8 cellular contexts compared by ENCODE assay signal in the genomic region with DNA sequence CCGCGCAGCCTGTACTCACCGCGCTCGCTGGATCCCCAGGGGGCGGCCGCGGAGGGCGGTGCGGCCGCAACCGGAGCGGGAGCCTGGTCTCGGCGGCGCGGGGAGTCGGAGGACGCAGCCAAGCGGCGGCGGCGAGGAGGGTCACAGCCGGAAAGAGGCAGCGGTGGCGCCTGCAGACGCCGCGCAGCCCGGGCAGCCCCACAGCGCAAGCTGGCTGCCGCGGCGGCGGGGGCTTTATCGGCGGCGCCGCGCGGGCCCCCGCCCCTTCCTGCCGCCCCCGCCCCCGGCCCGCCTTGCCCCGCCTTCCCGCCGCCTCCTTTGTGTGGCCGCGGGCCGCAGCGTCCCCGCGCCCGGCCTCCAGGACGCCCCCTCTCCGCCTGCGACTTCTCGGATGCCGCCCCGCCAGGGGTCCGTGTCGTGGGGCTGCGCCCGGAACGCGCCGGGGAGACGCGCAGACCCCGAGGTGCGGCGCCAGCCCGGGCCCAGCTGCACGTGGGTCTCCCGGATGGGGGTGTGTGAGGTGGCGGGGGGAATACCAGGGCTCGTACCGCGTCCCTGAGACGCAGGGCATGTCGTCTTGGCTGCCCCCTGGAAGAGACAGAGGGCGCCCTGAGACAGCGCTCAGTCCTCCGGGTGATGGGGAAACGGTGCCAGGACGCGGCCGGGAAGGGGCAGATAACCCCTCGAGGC. TPM values are rescaled to one million over a fixed set of nuclear protein-coding genes. Genes with fewer than 3 reads are reported as not detected.
A peak's percentile ranks its signal among the peaks of the same experiment; 100 is the strongest.
DNase-seq lines count a peak whose midpoint lies in the region; FAIRE-seq and TF ChIP-seq lines count a peak whose summit lies in the region.

A gene with protein sequence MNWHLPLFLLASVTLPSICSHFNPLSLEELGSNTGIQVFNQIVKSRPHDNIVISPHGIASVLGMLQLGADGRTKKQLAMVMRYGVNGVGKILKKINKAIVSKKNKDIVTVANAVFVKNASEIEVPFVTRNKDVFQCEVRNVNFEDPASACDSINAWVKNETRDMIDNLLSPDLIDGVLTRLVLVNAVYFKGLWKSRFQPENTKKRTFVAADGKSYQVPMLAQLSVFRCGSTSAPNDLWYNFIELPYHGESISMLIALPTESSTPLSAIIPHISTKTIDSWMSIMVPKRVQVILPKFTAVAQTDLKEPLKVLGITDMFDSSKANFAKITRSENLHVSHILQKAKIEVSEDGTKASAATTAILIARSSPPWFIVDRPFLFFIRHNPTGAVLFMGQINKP (minus strand): TSS at position 207 of the 690 bp plus-strand sequence. CDS start 37,386 bp downstream, outside the sequence.

- H3K27me3 ChIP-seq in WERI-Rb-1 (ENCODE audit: insufficient read depth, low read depth, severe bottlenecking) (no peaks in the 10 kb centered on the region), kidney epithelial cell (ENCODE audit: control insufficient read depth, insufficient read depth, low read length) (no peaks in the 10 kb centered on the region)

- no peaks in the 10 kb centered on the region for H3K9me3 ChIP-seq in WERI-Rb-1 (ENCODE audit: severe bottlenecking)

- H3K36me3 ChIP-seq in WERI-Rb-1 (no peaks in the 10 kb centered on the region), kidney epithelial cell (ENCODE audit: control insufficient read depth, insufficient read depth, low read length) (no peaks in the 10 kb centered on the region)

- FAIRE-seq in H54 (lab: Jason Lieb, UNC) = no peak

- H3K27ac ChIP-seq in WERI-Rb-1 = peak within 1 kb of the TSS; percentile 89

- H3K4me3 ChIP-seq in NB4 (ENCODE audit: low read depth, low read length) = peak within 1 kb of the TSS; percentile 33
- H3K4me3 ChIP-seq in WERI-Rb-1 (ENCODE audit: low read depth, low read length) = peak within 1 kb of the TSS; percentile 63
- H3K4me3 ChIP-seq in kidney epithelial cell (ENCODE audit: low read depth, low read length) = peak within 1 kb of the TSS; percentile 70

- TF ChIP-seq CTCF in NB4 (IDR thresholded peaks at IDR 0.05; ENCODE audit: low read depth, low read length) (peak; percentile 4), WERI-Rb-1 (IDR thresholded peaks at IDR 0.05; ENCODE audit: low read depth, low read length) (peak; percentile 79), kidney epithelial cell (IDR thresholded peaks at IDR 0.05; ENCODE audit: insufficient read depth, low read length, poor library complexity, severe bottlenecking) (peak; percentile 56)

- TF ChIP-seq POLR2A in H54 (IDR thresholded peaks at IDR 0.05; ENCODE audit: low read depth, low read length) = peak; percentile 98
- TF ChIP-seq POLR2A in NB4 (IDR thresholded peaks at IDR 0.05; ENCODE audit: extremely low read depth, insufficient read length) = peak; percentile 45

- DNase-seq in GM04503 (ENCODE audit: low read depth) (peak; percentile 33), H54 (ENCODE audit: insufficient read length, low spot score) (peak; percentile 52), NB4 (ENCODE audit: low read depth) (peak; percentile 62), WERI-Rb-1 (peak; percentile 83), cerebellum (ENCODE audit: low spot score) (peak; percentile 37), kidney epithelial cell (ENCODE audit: low read depth) (no peak), T-helper 9 cell (no peak)
- peak; percentile 53 for DNase-seq in stimulated activated CD4-positive, alpha-beta T cell treated with anti-CD3 and anti-CD28 coated beads, Interleukin-12 subunit alpha, Interleukin-12 subunit beta, amount 100 ng/mL, for 4 hours

RNA-seq across cellular contexts. Expression of the gene that starts here (rescaled TPM):
- total RNA-seq in cerebellum = 42.3 TPM
- total RNA-seq in kidney epithelial cell = 70.0 and 84.9 TPM in 2 replicates

Comparison
In these comparisons a context has a peak if more than half of its experiments do, and no peak if none do; other contexts are left out.
1. DNase-seq: peak in GM04503 (single experiment), H54 (single experiment), NB4 (single experiment), WERI-Rb-1 (single experiment), cerebellum (single experiment) and stimulated activated CD4-positive, alpha-beta T cell treated with anti-CD3 and anti-CD28 coated beads, Interleukin-12 subunit alpha, Interleukin-12 subunit beta, amount 100 ng/mL, for 4 hours (single experiment); none in kidney epithelial cell (single experiment) and T-helper 9 cell (single experiment).
2. CTCF ChIP-seq: peak in every context shown above with its lines; median percentile 79 in WERI-Rb-1; 56 in kidney epithelial cell; 4 in NB4.
3. Peak in every context shown above with its lines, with median percentiles within 50 percentile points of each other: H3K4me3 ChIP-seq.